1 cellular context compared by ENCODE assay signal in genomic region chr9:137294091-137294683, GRCh38.
TF ChIP-seq lines count a peak whose summit lies in the region.

No MANE protein-coding gene starts in this region.

TF ChIP-seq in GM12878, 131 proteins besides CTCF, POLR2A, EP300 and RAD21:
- TF ChIP-seq HDAC6 (IDR thresholded peaks at IDR 0.05; ENCODE audit: unreplicated experiment) (no peak), CBX3 (IDR thresholded peaks at IDR 0.05; ENCODE audit: borderline replicate concordance, low read depth) (no peak), USF1 (IDR thresholded peaks at IDR 0.05; ENCODE audit: borderline replicate concordance, extremely low read length, insufficient read depth, low read depth, low read length) (peak; percentile 57), ATF7 (IDR thresholded peaks at IDR 0.05; ENCODE audit: low read depth) (no peak), TCF3 (IDR thresholded peaks at IDR 0.05; ENCODE audit: borderline replicate concordance, insufficient read depth, low read depth, low read length) (no peak), NFYA (IDR thresholded peaks at IDR 0.05; ENCODE audit: borderline replicate concordance, low read depth, low read length) (no peak), CHD4 (IDR thresholded peaks at IDR 0.05) (no peak), PKNOX1 (IDR thresholded peaks at IDR 0.05) (no peak), HDAC2 (IDR thresholded peaks at IDR 0.05) (no peak), CREM (IDR thresholded peaks at IDR 0.05; ENCODE audit: low read depth) (peak; percentile 25; the same call in 1 of the 2 replicates), ATF2 (IDR thresholded peaks at IDR 0.05; ENCODE audit: low read length) (no peak), RELA (IDR thresholded peaks at IDR 0.05; ENCODE audit: borderline replicate concordance, partially characterized antibody) (no peak), SMARCA5 (IDR thresholded peaks at IDR 0.05) (peak; percentile 69), HCFC1 (IDR thresholded peaks at IDR 0.05; ENCODE audit: low read length) (peak; percentile 75), YY1 (IDR thresholded peaks at IDR 0.05; ENCODE audit: low read depth, low read length) (no peak; the same call in 1 of the 2 replicates), CEBPZ (IDR thresholded peaks at IDR 0.05; ENCODE audit: low read depth, low read length) (peak; percentile 45), SREBF1 (IDR thresholded peaks at IDR 0.05; ENCODE audit: low read length) (no peak), SIX5 (IDR thresholded peaks at IDR 0.05; ENCODE audit: low read depth, low read length, severe bottlenecking) (peak; percentile 71), ATF3 (IDR thresholded peaks at IDR 0.05; ENCODE audit: borderline replicate concordance, extremely low read depth, low read depth, low read length) (no peak), PRDM15 (CRISPR knock-in tag; IDR thresholded peaks at IDR 0.05) (no peak), BCL11A (IDR thresholded peaks at IDR 0.05; ENCODE audit: low read depth, low read length) (no peak)
TF ChIP-seq in GM12878: peak in this region for 6.
